Comparison of ENCODE assay signal across 1 cellular context in the genomic region with DNA sequence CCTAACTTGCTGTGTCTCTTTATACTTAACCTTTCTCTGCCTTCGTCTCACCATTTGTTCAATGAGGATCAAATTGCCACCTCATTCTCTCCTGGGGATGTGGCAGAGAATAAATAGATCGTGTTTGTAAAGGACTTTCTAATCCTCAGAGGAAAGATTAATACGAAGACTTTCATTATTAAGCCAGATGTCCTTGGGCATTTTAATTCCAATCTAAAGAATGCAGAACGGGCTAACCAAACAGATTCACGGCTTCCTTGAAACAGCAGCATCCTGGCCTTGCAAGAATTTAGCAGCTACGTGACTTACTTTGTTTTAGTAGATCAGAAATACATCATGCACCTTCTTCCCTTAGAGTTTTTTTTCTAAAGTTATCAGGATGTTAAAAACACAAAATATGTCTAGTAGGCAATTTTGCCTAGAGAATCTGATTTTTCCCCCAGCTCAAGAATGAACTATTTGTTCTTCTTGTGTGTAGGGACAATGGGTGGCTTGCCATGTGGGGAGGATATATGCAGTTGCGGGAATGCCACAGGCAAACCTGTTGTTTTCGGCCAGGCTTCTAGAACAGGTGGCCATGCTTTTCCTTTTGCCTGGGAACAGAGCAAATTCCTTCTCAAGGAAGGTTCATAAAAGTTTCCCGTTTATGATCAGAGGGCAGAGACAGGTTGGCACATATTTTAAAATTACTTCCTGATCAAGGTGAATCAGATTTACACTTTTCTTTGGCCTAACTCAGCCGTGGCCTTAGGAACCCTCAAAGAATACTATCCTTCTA.
TF ChIP-seq lines count a peak whose summit lies in the region.

No MANE protein-coding gene starts in this region.

TF ChIP-seq in GM23338, 12 proteins besides CTCF, POLR2A, EP300 and RAD21:
- TF ChIP-seq, protein P1, sequence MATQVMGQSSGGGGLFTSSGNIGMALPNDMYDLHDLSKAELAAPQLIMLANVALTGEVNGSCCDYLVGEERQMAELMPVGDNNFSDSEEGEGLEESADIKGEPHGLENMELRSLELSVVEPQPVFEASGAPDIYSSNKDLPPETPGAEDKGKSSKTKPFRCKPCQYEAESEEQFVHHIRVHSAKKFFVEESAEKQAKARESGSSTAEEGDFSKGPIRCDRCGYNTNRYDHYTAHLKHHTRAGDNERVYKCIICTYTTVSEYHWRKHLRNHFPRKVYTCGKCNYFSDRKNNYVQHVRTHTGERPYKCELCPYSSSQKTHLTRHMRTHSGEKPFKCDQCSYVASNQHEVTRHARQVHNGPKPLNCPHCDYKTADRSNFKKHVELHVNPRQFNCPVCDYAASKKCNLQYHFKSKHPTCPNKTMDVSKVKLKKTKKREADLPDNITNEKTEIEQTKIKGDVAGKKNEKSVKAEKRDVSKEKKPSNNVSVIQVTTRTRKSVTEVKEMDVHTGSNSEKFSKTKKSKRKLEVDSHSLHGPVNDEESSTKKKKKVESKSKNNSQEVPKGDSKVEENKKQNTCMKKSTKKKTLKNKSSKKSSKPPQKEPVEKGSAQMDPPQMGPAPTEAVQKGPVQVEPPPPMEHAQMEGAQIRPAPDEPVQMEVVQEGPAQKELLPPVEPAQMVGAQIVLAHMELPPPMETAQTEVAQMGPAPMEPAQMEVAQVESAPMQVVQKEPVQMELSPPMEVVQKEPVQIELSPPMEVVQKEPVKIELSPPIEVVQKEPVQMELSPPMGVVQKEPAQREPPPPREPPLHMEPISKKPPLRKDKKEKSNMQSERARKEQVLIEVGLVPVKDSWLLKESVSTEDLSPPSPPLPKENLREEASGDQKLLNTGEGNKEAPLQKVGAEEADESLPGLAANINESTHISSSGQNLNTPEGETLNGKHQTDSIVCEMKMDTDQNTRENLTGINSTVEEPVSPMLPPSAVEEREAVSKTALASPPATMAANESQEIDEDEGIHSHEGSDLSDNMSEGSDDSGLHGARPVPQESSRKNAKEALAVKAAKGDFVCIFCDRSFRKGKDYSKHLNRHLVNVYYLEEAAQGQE (IDR thresholded peaks at IDR 0.05; ENCODE audit: unreplicated experiment) = no peak
- TF ChIP-seq EZH2phosphoT487 (IDR thresholded peaks at IDR 0.05; ENCODE audit: unreplicated experiment) (no peak), CREB1 (CRISPR knock-in tag; IDR thresholded peaks at IDR 0.05; ENCODE audit: low read depth) (no peak), EZH2 (IDR thresholded peaks at IDR 0.05; ENCODE audit: low read depth, unreplicated experiment) (no peak), ZNF331 (CRISPR knock-in tag; IDR thresholded peaks at IDR 0.05; ENCODE audit: low read depth) (no peak), NANOG (IDR thresholded peaks at IDR 0.05; ENCODE audit: borderline replicate concordance) (no peak), ZNF114 (CRISPR knock-in tag; IDR thresholded peaks at IDR 0.05) (no peak), JUNB (IDR thresholded peaks at IDR 0.05; ENCODE audit: unreplicated experiment) (no peak), STAT1 (IDR thresholded peaks at IDR 0.05; ENCODE audit: unreplicated experiment) (no peak), POLR2AphosphoS5 (IDR thresholded peaks at IDR 0.05; ENCODE audit: low read depth) (no peak)
- TF ChIP-seq, protein P2, sequence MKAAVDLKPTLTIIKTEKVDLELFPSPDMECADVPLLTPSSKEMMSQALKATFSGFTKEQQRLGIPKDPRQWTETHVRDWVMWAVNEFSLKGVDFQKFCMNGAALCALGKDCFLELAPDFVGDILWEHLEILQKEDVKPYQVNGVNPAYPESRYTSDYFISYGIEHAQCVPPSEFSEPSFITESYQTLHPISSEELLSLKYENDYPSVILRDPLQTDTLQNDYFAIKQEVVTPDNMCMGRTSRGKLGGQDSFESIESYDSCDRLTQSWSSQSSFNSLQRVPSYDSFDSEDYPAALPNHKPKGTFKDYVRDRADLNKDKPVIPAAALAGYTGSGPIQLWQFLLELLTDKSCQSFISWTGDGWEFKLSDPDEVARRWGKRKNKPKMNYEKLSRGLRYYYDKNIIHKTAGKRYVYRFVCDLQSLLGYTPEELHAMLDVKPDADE (IDR thresholded peaks at IDR 0.05) = no peak
- TF ChIP-seq, protein P3, sequence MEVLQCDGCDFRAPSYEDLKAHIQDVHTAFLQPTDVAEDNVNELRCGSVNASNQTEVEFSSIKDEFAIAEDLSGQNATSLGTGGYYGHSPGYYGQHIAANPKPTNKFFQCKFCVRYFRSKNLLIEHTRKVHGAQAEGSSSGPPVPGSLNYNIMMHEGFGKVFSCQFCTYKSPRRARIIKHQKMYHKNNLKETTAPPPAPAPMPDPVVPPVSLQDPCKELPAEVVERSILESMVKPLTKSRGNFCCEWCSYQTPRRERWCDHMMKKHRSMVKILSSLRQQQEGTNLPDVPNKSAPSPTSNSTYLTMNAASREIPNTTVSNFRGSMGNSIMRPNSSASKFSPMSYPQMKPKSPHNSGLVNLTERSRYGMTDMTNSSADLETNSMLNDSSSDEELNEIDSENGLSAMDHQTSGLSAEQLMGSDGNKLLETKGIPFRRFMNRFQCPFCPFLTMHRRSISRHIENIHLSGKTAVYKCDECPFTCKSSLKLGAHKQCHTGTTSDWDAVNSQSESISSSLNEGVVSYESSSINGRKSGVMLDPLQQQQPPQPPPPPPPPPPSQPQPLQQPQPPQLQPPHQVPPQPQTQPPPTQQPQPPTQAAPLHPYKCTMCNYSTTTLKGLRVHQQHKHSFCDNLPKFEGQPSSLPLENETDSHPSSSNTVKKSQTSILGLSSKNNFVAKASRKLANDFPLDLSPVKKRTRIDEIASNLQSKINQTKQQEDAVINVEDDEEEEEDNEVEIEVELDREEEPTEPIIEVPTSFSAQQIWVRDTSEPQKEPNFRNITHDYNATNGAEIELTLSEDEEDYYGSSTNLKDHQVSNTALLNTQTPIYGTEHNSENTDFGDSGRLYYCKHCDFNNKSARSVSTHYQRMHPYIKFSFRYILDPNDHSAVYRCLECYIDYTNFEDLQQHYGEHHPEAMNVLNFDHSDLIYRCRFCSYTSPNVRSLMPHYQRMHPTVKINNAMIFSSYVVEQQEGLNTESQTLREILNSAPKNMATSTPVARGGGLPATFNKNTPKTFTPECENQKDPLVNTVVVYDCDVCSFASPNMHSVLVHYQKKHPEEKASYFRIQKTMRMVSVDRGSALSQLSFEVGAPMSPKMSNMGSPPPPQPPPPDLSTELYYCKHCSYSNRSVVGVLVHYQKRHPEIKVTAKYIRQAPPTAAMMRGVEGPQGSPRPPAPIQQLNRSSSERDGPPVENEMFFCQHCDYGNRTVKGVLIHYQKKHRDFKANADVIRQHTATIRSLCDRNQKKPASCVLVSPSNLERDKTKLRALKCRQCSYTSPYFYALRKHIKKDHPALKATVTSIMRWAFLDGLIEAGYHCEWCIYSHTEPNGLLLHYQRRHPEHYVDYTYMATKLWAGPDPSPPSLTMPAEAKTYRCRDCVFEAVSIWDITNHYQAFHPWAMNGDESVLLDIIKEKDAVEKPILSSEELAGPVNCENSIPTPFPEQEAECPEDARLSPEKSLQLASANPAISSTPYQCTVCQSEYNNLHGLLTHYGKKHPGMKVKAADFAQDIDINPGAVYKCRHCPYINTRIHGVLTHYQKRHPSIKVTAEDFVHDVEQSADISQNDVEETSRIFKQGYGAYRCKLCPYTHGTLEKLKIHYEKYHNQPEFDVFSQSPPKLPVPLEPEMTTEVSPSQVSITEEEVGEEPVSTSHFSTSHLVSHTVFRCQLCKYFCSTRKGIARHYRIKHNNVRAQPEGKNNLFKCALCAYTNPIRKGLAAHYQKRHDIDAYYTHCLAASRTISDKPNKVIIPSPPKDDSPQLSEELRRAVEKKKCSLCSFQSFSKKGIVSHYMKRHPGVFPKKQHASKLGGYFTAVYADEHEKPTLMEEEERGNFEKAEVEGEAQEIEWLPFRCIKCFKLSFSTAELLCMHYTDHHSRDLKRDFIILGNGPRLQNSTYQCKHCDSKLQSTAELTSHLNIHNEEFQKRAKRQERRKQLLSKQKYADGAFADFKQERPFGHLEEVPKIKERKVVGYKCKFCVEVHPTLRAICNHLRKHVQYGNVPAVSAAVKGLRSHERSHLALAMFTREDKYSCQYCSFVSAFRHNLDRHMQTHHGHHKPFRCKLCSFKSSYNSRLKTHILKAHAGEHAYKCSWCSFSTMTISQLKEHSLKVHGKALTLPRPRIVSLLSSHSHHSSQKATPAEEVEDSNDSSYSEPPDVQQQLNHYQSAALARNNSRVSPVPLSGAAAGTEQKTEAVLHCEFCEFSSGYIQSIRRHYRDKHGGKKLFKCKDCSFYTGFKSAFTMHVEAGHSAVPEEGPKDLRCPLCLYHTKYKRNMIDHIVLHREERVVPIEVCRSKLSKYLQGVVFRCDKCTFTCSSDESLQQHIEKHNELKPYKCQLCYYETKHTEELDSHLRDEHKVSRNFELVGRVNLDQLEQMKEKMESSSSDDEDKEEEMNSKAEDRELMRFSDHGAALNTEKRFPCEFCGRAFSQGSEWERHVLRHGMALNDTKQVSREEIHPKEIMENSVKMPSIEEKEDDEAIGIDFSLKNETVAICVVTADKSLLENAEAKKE (CRISPR knock-in tag; IDR thresholded peaks at IDR 0.05) = no peak
